ENCODE assay signal across 8 cellular contexts in the genomic region with DNA sequence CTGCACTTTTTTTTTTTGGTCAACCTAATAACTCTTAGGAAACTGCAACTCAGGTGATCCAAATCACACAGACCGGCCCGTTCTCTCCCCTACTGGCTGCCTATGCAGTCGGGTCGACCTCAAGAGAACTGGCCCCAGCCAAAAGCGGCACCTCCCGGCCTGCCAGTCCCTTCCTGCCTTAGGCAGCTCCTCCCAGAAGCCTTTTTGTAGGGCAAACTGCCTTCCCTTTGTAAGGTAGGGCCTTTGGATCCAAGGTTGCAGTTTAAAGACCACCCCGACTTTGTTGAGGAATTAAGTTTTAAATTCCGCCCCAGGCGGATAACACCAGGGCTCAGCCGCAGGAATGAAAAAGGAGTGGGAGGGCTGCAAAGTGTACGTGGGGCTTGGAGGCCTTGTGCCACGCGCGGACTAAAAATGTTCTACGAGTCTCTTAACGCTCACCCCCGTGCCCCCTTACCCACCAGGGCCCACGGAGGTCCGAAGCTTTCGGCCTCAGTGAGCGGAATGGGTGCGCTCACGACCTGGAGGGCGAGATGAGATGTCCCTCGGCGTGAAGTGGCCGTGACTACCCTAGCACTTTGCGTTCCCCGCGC. TPM values are rescaled to one million over a fixed set of nuclear protein-coding genes. Genes with fewer than 3 reads are reported as not detected.
A peak's percentile ranks its signal among the peaks of the same experiment; 100 is the strongest.
DNase-seq lines count a peak whose midpoint lies in the region; ATAC-seq and TF ChIP-seq lines count a peak whose summit lies in the region.

No MANE protein-coding gene starts in this region.

- peaks cover 27% of the 10 kb centered on the region for H3F3A ChIP-seq in neural progenitor cell (ENCODE audit: low read depth)

- no peak overlapping the region for H3K27ac Mint-ChIP-seq in neural progenitor cell

- H3K36me3 ChIP-seq in esophagus muscularis mucosa = peaks cover 15 to 43% (median 37%) of the 10 kb centered on the region in 4 donors
- peaks cover 7% of the 10 kb centered on the region for H3K36me3 ChIP-seq in neural progenitor cell

- H3K4me1 ChIP-seq in esophagus muscularis mucosa (peaks cover 19 to 41% (median 32%) of the 10 kb centered on the region in 4 donors), neural progenitor cell (peaks cover 19% of the 10 kb centered on the region)

- peak; percentile 31 for DNase-seq in G401 (ENCODE audit: low spot score)
- DNase-seq in HK-2 (ENCODE audit: unreplicated experiment) = peak; percentile 40
- DNase-seq in esophagus muscularis mucosa (ENCODE audit: extremely low spot score) = no peak
- DNase-seq in neural progenitor cell (ENCODE audit: low spot score) = peak; percentile 75

- TF ChIP-seq CTCF in WI38 (IDR thresholded peaks at IDR 0.05; ENCODE audit: low read depth, low read length) (no peak), esophagus muscularis mucosa (IDR thresholded peaks at IDR 0.05) (no peak), neural progenitor cell (IDR thresholded peaks at IDR 0.05) (no peak)

- intact Hi-C loops in esophagus muscularis mucosa (cut with DNase I) = no loop called here

- H3K9me3 ChIP-seq in esophagus muscularis mucosa (no peaks in the 10 kb centered on the region), neural progenitor cell (ENCODE audit: low read depth) (no peaks in the 10 kb centered on the region)

- H3K27ac ChIP-seq in esophagus muscularis mucosa (replicated peaks in 1 of 4) = peak overlapping the region; percentile 69 to 95 (median 88)
- peak overlapping the region; percentile 40 for H3K27ac ChIP-seq in neural progenitor cell

- in situ Hi-C loops in G401 (cut with HindIII; ENCODE audit: low sequenced_read_pairs) = no loop called here

- no peaks in the 10 kb centered on the region for H3K9me3 Mint-ChIP-seq in neural progenitor cell

- H3K4me3 ChIP-seq in WI38 (ENCODE audit: low read depth, low read length) = peak overlapping the region; percentile 78
- H3K4me3 ChIP-seq in esophagus muscularis mucosa = peak overlapping the region; percentile 68 to 93 (median 82)
- H3K4me3 ChIP-seq in neural progenitor cell = peak overlapping the region; percentile 99

- TF ChIP-seq EP300 in esophagus muscularis mucosa (IDR thresholded peaks at IDR 0.05) = no peak

- H4K20me1 ChIP-seq in neural progenitor cell (ENCODE audit: low read depth) = peaks cover 30% of the 10 kb centered on the region

- peak overlapping the region; percentile 96 for H3K4me2 ChIP-seq in neural progenitor cell

- ATAC-seq in HG03469 (IDR thresholded peaks at IDR 0.05; ENCODE audit: unreplicated experiment) = no peak
- no peak for ATAC-seq in GM18907 (IDR thresholded peaks at IDR 0.05; ENCODE audit: unreplicated experiment)
- ATAC-seq in GM19397 (IDR thresholded peaks at IDR 0.05; ENCODE audit: unreplicated experiment) = no peak

- peak overlapping the region; percentile 93 for H3K4me3 Mint-ChIP-seq in neural progenitor cell

- 3% methylated on average over 28 of the region's 30 CpGs for WGBS in esophagus muscularis mucosa

- H3K36me3 Mint-ChIP-seq in neural progenitor cell = peaks cover 13% of the 10 kb centered on the region

- peaks cover 26% of the 10 kb centered on the region for H3K4me1 Mint-ChIP-seq in neural progenitor cell

- H3K27me3 ChIP-seq in esophagus muscularis mucosa (no peaks in the 10 kb centered on the region), neural progenitor cell (no peaks in the 10 kb centered on the region)

- peaks cover 2% of the 10 kb centered on the region for H3K27me3 Mint-ChIP-seq in neural progenitor cell (ENCODE audit: insufficient read depth, low read depth)

- no peak for TF ChIP-seq POLR2A in esophagus muscularis mucosa (IDR thresholded peaks at IDR 0.05; ENCODE audit: low read depth)

- H3K9ac ChIP-seq in neural progenitor cell = peak overlapping the region; percentile 61

- H2AFZ ChIP-seq in neural progenitor cell (replicated peaks) = peak overlapping the region; percentile 81

- H3K79me2 ChIP-seq in neural progenitor cell (ENCODE audit: low read depth) = peaks cover 37% of the 10 kb centered on the region

RNA-seq across cellular contexts. Expression of a gene that starts 0.6 kb away (rescaled TPM):
- total RNA-seq in G401 (2014; rRNA removed; shearing (Covaris generic)) = 14.2 and 15.7 TPM in 2 replicates
- total RNA-seq in esophagus muscularis mucosa (10 to 100 TPM; 23.3 to 37.1 (median 30.1) TPM), neural progenitor cell (ENCODE audit: low replicate concordance) (13.6 and 29.7 TPM in 2 replicates)

RNA-seq across cellular contexts. Expression of a gene that starts 56.7 kb away (rescaled TPM):
- total RNA-seq in G401 (2014; rRNA removed; shearing (Covaris generic)) = 41.8 and 48.2 TPM in 2 replicates
- 10 to 100 TPM; 15.1 to 25.7 (median 22.4) TPM for total RNA-seq in esophagus muscularis mucosa
- 58.6 and 64.7 TPM in 2 replicates for total RNA-seq in neural progenitor cell (ENCODE audit: low replicate concordance)
